ENCODE assay signal across 13 cellular contexts in genomic region chr5:197031-197430, GRCh38. TPM values are rescaled to one million over a fixed set of nuclear protein-coding genes. Genes with fewer than 3 reads are reported as not detected.
A peak's percentile ranks its signal among the peaks of the same experiment; 100 is the strongest.
DNase-seq lines count a peak whose midpoint lies in the region; TF ChIP-seq lines count a peak whose summit lies in the region.
"Not testable (repeated sequence)": the region's sequence is repeated elsewhere in the genome, so short reads cannot be mapped to it uniquely, and the experiment has no call there.
"Had no signal": no experiment of that assay in that cellular context is flagged by ENCODE, and none has a peak within 500 bp of the region (broad histone marks: within the 10 kb centered on the region; RNA-seq: fewer than 3 reads in every experiment).

No MANE protein-coding gene starts in this region.

- not testable (repeated sequence) for H3K9me3 Mint-ChIP-seq in type B pancreatic cell

- not testable (repeated sequence) for H3K4me3 ChIP-seq in adrenal gland

- H3K4me1 ChIP-seq in adrenal gland (replicated peaks in 1 of 2), result not testable (repeated sequence)

- H3K36me3 ChIP-seq in adrenal gland (replicated peaks in 1 of 2), result not testable (repeated sequence)

- WGBS in adrenal gland, 4 donors, result 28 to 37% (median 32%) methylated on average over 7 to 18 of the region's 18 CpGs

- not testable (repeated sequence) for H3K36me3 Mint-ChIP-seq in type B pancreatic cell

- H3K9me3 ChIP-seq in adrenal gland (replicated peaks in 1 of 3), result not testable (repeated sequence)

- H3K27me3 ChIP-seq in adrenal gland, result not testable (repeated sequence)

- H3K27ac ChIP-seq in adrenal gland, result not testable (repeated sequence)

- peaks cover 16% of the 10 kb centered on the region for H3K4me1 Mint-ChIP-seq in type B pancreatic cell (ENCODE audit: unreplicated experiment)

- DNase-seq in DMS53 (lab: John Stamatoyannopoulos, UW) (peak; percentile 19), NCI-H2227 treated with DMSO at 0.1 percent for 48 hours (lab: John Stamatoyannopoulos, UW) (peak; percentile 15), adrenal gland (peak in 5 of 7 donors; percentile 37 to 64 (median 44)), cerebellar cortex (ENCODE audit: low spot score) (peak; percentile 28), globus pallidus (ENCODE audit: low spot score) (peak; percentile 38), mesenteric fat pad (ENCODE audit: low spot score) (peak; percentile 64), putamen (ENCODE audit: low spot score) (peak; percentile 21)
- DNase-seq in type B pancreatic cell (ENCODE audit: extremely low spot score, unreplicated experiment), result not testable (repeated sequence)

- not testable (repeated sequence) for TF ChIP-seq CTCF in adrenal gland (IDR thresholded peaks at IDR 0.05)
- peak; percentile 41 for TF ChIP-seq CTCF in type B pancreatic cell (conservative IDR thresholded peaks at IDR 0.05)

- not testable (repeated sequence) for H3K27me3 Mint-ChIP-seq in type B pancreatic cell

- not testable (repeated sequence) for TF ChIP-seq POLR2A in adrenal gland (IDR thresholded peaks at IDR 0.05)

- intact Hi-C loops in adrenal gland (cut with DNase I), result not testable (repeated sequence)

- not testable (repeated sequence) for H3K4me3 Mint-ChIP-seq in type B pancreatic cell

- H3K27ac Mint-ChIP-seq in type B pancreatic cell, result not testable (repeated sequence)

RNA-seq across cellular contexts. Expression of gene LRRC14B, which starts 5.7 kb away (rescaled TPM):
- total RNA-seq in adrenal gland (not detected), mesenteric fat pad (not detected), type B pancreatic cell (ENCODE audit: low replicate concordance) (not detected in 2 replicates)
- polyA plus RNA-seq in adrenal gland, result not detected
- total RNA-seq: B cell, G401, H4, HFFc6, M059J had no signal

RNA-seq across cellular contexts. Expression of gene CCDC127, which starts 20.9 kb away (rescaled TPM):
- total RNA-seq in adrenal gland (1 to 10 TPM; 4.6 to 9.7 (median 6.7) TPM), mesenteric fat pad (6.5 TPM), type B pancreatic cell (ENCODE audit: low replicate concordance) (6.0 and 10.8 TPM in 2 replicates)
- 1 to 10 TPM; 3.0 to 6.1 (median 3.1) TPM for polyA plus RNA-seq in adrenal gland

RNA-seq across cellular contexts. Expression of gene SDHA, which starts 21.1 kb away (rescaled TPM):
- total RNA-seq in adrenal gland (100 to 1,000 TPM; 167 to 296 (median 215) TPM), mesenteric fat pad (112 TPM), type B pancreatic cell (ENCODE audit: low replicate concordance) (143 and 179 TPM in 2 replicates)
- 100 to 1,000 TPM; 116 to 203 (median 182) TPM for polyA plus RNA-seq in adrenal gland
